ENCODE assay signal across 1 cellular context in the genomic region with DNA sequence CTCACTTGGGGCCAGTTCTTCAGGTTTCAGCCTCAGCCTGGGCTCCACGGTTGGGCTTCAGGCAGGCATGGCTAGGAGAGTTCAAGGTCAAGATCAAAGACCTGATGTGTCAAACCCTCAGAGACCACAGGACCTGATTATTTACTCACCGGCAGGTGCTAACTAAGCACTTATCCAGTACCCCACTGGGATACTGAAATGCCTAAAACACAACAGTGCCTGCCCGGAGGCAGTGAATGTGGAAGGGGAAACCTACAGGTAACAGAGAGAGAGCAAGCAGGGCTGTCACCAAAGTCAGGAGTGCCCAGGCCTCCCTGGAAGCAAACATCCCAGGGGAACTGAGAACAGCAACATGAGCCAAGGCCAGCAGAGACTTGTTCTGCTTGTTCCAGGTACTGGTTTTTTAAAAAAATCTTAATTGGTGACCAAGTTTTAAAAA.
TF ChIP-seq lines count a peak whose summit lies in the region.

No MANE protein-coding gene starts in this region.

TF ChIP-seq in HEK293, 187 proteins besides CTCF, POLR2A, EP300 and RAD21 (continued from another document):
- TF ChIP-seq, protein P1, sequence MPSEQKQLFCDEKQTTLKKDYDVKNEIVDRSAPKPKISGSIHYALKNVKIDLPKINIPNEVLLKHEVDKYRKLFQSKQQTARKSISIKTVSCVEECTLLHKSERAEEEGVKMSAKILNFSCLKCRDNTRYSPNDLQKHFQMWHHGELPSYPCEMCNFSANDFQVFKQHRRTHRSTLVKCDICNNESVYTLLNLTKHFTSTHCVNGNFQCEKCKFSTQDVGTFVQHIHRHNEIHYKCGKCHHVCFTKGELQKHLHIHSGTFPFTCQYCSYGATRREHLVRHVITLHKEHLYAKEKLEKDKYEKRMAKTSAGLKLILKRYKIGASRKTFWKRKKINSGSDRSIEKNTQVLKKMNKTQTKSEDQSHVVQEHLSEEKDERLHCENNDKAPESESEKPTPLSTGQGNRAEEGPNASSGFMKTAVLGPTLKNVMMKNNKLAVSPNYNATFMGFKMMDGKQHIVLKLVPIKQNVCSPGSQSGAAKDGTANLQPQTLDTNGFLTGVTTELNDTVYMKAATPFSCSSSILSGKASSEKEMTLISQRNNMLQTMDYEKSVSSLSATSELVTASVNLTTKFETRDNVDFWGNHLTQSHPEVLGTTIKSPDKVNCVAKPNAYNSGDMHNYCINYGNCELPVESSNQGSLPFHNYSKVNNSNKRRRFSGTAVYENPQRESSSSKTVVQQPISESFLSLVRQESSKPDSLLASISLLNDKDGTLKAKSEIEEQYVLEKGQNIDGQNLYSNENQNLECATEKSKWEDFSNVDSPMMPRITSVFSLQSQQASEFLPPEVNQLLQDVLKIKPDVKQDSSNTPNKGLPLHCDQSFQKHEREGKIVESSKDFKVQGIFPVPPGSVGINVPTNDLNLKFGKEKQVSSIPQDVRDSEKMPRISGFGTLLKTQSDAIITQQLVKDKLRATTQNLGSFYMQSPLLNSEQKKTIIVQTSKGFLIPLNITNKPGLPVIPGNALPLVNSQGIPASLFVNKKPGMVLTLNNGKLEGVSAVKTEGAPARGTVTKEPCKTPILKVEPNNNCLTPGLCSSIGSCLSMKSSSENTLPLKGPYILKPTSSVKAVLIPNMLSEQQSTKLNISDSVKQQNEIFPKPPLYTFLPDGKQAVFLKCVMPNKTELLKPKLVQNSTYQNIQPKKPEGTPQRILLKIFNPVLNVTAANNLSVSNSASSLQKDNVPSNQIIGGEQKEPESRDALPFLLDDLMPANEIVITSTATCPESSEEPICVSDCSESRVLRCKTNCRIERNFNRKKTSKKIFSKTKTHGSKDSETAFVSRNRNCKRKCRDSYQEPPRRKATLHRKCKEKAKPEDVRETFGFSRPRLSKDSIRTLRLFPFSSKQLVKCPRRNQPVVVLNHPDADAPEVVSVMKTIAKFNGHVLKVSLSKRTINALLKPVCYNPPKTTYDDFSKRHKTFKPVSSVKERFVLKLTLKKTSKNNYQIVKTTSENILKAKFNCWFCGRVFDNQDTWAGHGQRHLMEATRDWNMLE (tag by site-specific recombination; conservative IDR thresholded peaks at IDR 0.05; ENCODE audit: low read depth), result no peak
- TF ChIP-seq ZIC2 (tag by site-specific recombination; IDR thresholded peaks at IDR 0.05) (peak; percentile 85), ZNF146 (tag by site-specific recombination; IDR thresholded peaks at IDR 0.05) (no peak), TCF7L2 (IDR thresholded peaks at IDR 0.05; ENCODE audit: borderline replicate concordance, low read depth, low read length) (peak; percentile 48; the same call in 1 of the 2 replicates)
